In genomic region chr13:19991531-19991930, GRCh38 we compare ENCODE assay signal across 13 cellular contexts.
"Had no signal": no experiment of that assay in that cellular context is flagged by ENCODE, and none has a peak within 500 bp of the region (broad histone marks: within the 10 kb centered on the region; RNA-seq: fewer than 3 reads in every experiment).

No MANE protein-coding gene starts in this region.

- H3K27ac ChIP-seq: adrenal gland, left ventricle myocardium inferior, prostate gland had no signal

- H3K9me3 Mint-ChIP-seq: type B pancreatic cell had no signal

- H3K4me1 ChIP-seq: prostate gland had no signal

- H3K27me3 ChIP-seq: adrenal gland had no signal

- ATAC-seq: right cardiac atrium; stimulated activated naive CD8-positive, alpha-beta T cell treated with anti-CD3 and anti-CD28 coated beads, Interleukin-15, Interleukin-2, amounts not matched to agents 100 U/mL and 50 U/mL, for 24 hours had no signal

- H3K4me3 Mint-ChIP-seq: type B pancreatic cell had no signal

- H3K27ac Mint-ChIP-seq: type B pancreatic cell had no signal

- DNase-seq: activated CD4-positive, alpha-beta T cell treated with anti-CD3 and anti-CD28 coated beads, Interleukin-2, amount 50 U/mL, for 48 hours; activated CD4-positive, CD25-positive, alpha-beta regulatory T cell treated with anti-CD3 and anti-CD28 coated beads, Interleukin-2, amount 50 U/mL, for 72 hours; activated naive CD4-positive, alpha-beta T cell treated with Interleukin-2 at 50 U/mL for 16 hours; adrenal gland; foreskin fibroblast; left ventricle myocardium inferior; right cardiac atrium; small intestine; stimulated activated CD4-positive, alpha-beta T cell treated with anti-CD3 and anti-CD28 coated beads, Interleukin-4, amount 100 ng/mL, for 4 hours; stimulated activated CD8-positive, alpha-beta memory T cell treated with anti-CD3 and anti-CD28 coated beads, Interleukin-4, amount 100 ng/mL, for 48 hours; stimulated activated naive CD8-positive, alpha-beta T cell treated with anti-CD3 and anti-CD28 coated beads, Interleukin-15, Interleukin-2, amounts not matched to agents 100 U/mL and 50 U/mL, for 24 hours had no signal

- H3K27me3 Mint-ChIP-seq: type B pancreatic cell had no signal

- H3K4me3 ChIP-seq: adrenal gland, left ventricle myocardium inferior, prostate gland had no signal

- H3K9me3 ChIP-seq: adrenal gland, left ventricle myocardium inferior, prostate gland had no signal
